In the genomic region with DNA sequence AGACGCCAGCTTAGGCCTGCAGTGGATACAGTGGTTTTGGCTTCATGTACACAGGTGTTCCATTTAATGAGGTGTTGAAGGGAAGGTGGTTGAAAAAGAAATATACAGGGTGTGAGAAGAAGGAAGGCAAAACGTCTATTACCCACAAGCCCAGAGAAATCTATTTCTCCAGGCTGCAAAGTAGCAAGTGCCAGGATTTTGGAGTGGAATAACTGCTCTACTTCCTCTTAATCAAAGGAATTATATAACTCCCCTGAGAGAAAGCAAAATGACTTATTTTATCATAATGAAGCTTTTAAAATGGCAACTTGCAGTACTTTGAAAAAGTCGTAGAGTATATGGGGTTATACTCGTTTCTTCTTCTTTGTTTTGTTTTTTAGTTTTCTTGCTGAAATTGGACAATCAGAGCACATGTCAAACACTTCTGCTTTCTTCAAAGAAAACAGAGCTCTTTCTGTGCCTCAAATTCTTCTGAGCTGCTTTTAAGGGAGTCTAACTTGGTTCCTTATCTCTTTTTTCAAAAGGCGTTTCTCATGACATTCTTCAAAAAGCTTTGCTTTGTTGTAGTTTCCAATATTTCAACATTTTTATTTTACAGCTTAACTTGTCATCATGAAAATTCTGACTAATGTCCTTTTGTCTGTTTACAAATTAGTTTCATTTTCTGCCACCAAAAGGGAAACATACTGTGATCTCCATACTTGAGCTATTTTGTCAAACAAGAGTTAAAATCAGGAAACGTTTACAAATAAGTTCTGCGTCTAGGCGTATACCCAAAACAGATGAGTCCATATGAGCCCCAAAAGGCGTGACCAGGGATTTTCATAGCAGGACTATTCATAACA, we compare ENCODE assay signal across 14 cellular contexts.
DNase-seq lines count a peak whose midpoint lies in the region; ATAC-seq, FAIRE-seq and TF ChIP-seq lines count a peak whose summit lies in the region.
"Had no signal": no experiment of that assay in that cellular context is flagged by ENCODE, and none has a peak within 500 bp of the region (broad histone marks: within the 10 kb centered on the region; RNA-seq: fewer than 3 reads in every experiment).

No MANE protein-coding gene starts in this region.

- TF ChIP-seq RAD21 in GM12878 (IDR thresholded peaks at IDR 0.05; ENCODE audit: insufficient read depth, low read depth, low read length): no peak

- H3K36me3 ChIP-seq in GM06990 (ENCODE audit: control insufficient read depth, insufficient read depth, low read length) (no peaks in the 10 kb centered on the region), GM12878 (ENCODE audit: control insufficient read depth in 2 of 2, insufficient read depth in 2 of 2, low read length in 1 of 2) (no peaks in the 10 kb centered on the region), keratinocyte (ENCODE audit: control insufficient read depth in 2 of 2, extremely low read depth in 1 of 2, insufficient read depth in 2 of 2, low read length in 2 of 2) (no peaks in the 10 kb centered on the region), skeletal muscle satellite cell (ENCODE audit: insufficient read depth, low read length) (no peaks in the 10 kb centered on the region)

- TF ChIP-seq CTCF in GM06990 (IDR thresholded peaks at IDR 0.05; ENCODE audit: insufficient read depth, low read length, poor library complexity, severe bottlenecking): no peak
- no peak for TF ChIP-seq CTCF in GM12878 (IDR thresholded peaks at IDR 0.05 in 2 of 3, conservative IDR thresholded peaks at IDR 0.05 in 1 of 3; ENCODE audit: control insufficient read depth in 2 of 3, extremely low read depth in 1 of 3, insufficient read depth in 1 of 3, low read depth in 3 of 3, low read length in 3 of 3)
- TF ChIP-seq CTCF in keratinocyte (optimal IDR thresholded peaks at IDR 0.05 in 1 of 3, IDR thresholded peaks at IDR 0.05 in 1 of 3, conservative IDR thresholded peaks at IDR 0.05 in 1 of 3; ENCODE audit: extremely low read depth in 1 of 3, insufficient read depth in 2 of 3, low read length in 3 of 3): no peak
- no peak for TF ChIP-seq CTCF in natural killer cell (IDR thresholded peaks at IDR 0.05)

- H3K9me3 Mint-ChIP-seq in natural killer cell: no peaks in the 10 kb centered on the region
- H3K9me3 Mint-ChIP-seq: natural killer cell treated with Interleukin-12 subunit alpha and Interleukin-12 subunit beta and Interleukin-15 and Interleukin-18, amount 100 ng/mL, for 72 hours; stimulated activated naive CD8-positive, alpha-beta T cell treated with anti-CD3 and anti-CD28 coated beads, Interleukin-15, amount 100 ng/mL, for 72 hours had no signal

- peak; percentile 34 for DNase-seq in GM06990 (ENCODE audit: extremely low read depth, insufficient read length)
- DNase-seq in GM12878 (ENCODE audit: low read depth, low spot score): no peak
- no peak for DNase-seq in keratinocyte (ENCODE audit: low read depth, low spot score)
- no peak for DNase-seq in SW 1271 (lab: John Stamatoyannopoulos, UW)
- DNase-seq in NK-92 treated with Interleukin-12 subunit alpha and Interleukin-12 subunit beta, amount 100 ng/mL, for 24 hours (lab: John Stamatoyannopoulos, UW): no peak
- DNase-seq in natural killer cell: no peak
- DNase-seq: activated CD4-positive, alpha-beta T cell treated with anti-CD3 and anti-CD28 coated beads for 1 hour; activated naive CD4-positive, alpha-beta T cell treated with Interleukin-2 at 50 U/mL for 16 hours; effector CD4-positive, alpha-beta T cell; NCI-H446; stimulated activated naive CD8-positive, alpha-beta T cell treated with anti-CD3 and anti-CD28 coated beads, Interleukin-15, amount 100 ng/mL, for 72 hours had no signal

- dilution Hi-C loops in keratinocyte (cut with MboI; ENCODE audit: extremely low pct_ligation_motif_present, low sequenced_read_pairs): no loop called here

- POLR2A ChIA-PET in GM12878 (lab: Charles Lee): interaction anchor here (0.7 to 2.1 kb wide), 4 partner anchors 20 to 257 kb away, joined by 3 to 4 read pairs (median 3); no protein-coding TSS in a partner anchor

- H3K27ac Mint-ChIP-seq in natural killer cell: no peak overlapping the region
- H3K27ac Mint-ChIP-seq: natural killer cell treated with Interleukin-12 subunit alpha and Interleukin-12 subunit beta and Interleukin-15 and Interleukin-18, amount 100 ng/mL, for 72 hours had no signal

- ATAC-seq in GM12878: peak; percentile 86
- ATAC-seq in HG02852 (IDR thresholded peaks at IDR 0.05; ENCODE audit: unreplicated experiment): no peak
- no peak for ATAC-seq in natural killer cell
- ATAC-seq: natural killer cell treated with Interleukin-12 subunit alpha and Interleukin-12 subunit beta and Interleukin-15 and Interleukin-18, amount 100 ng/mL, for 72 hours; stimulated activated naive CD8-positive, alpha-beta T cell treated with anti-CD3 and anti-CD28 coated beads, Interleukin-15, amount 100 ng/mL, for 72 hours had no signal

- peaks cover 0 to 3% of the 10 kb centered on the region in 2 donors for H3K27me3 Mint-ChIP-seq in natural killer cell (ENCODE audit: low read depth in 2 of 2)
- H3K27me3 Mint-ChIP-seq: stimulated activated naive CD8-positive, alpha-beta T cell treated with anti-CD3 and anti-CD28 coated beads, Interleukin-15, amount 100 ng/mL, for 72 hours had no signal

- H3K36me3 Mint-ChIP-seq in natural killer cell: no peaks in the 10 kb centered on the region
- H3K36me3 Mint-ChIP-seq: natural killer cell treated with Interleukin-12 subunit alpha and Interleukin-12 subunit beta and Interleukin-15 and Interleukin-18, amount 100 ng/mL, for 72 hours had no signal

- H3K9me1 ChIP-seq in keratinocyte (ENCODE audit: control insufficient read depth, extremely low read depth, insufficient read depth, low read length): no peaks in the 10 kb centered on the region

- H3K27me3 ChIP-seq in GM06990 (replicated peaks; ENCODE audit: control insufficient read depth, insufficient read depth, low read length) (no peaks in the 10 kb centered on the region), GM12878 (replicated peaks in 1 of 2; ENCODE audit: control insufficient read depth in 2 of 2, insufficient read depth in 2 of 2, low read length in 1 of 2) (no peaks in the 10 kb centered on the region), keratinocyte (ENCODE audit: control insufficient read depth, extremely low read depth, insufficient read depth, low read length) (no peaks in the 10 kb centered on the region), skeletal muscle satellite cell (ENCODE audit: control insufficient read depth, insufficient read depth, low read length) (no peaks in the 10 kb centered on the region)

- CTCF ChIA-PET in GM12878 (lab: Yijun Ruan, JAX): interaction anchor here (0.7 to 1.7 kb wide), 13 partner anchors 7 to 318 kb away, joined by 3 to 7 read pairs (median 4); no protein-coding TSS in a partner anchor

- RAD21 ChIA-PET in GM12878 (lab: Charles Lee; ENCODE audit: unreplicated experiment): interaction anchor here (0.6 to 2.0 kb wide), 17 partner anchors 14 to 483 kb away, joined by 3 to 7 read pairs (median 4); no protein-coding TSS in a partner anchor

- H3K4me3 ChIP-seq in GM06990 (replicated peaks; ENCODE audit: low read depth, low read length): no peak overlapping the region
- no peak overlapping the region for H3K4me3 ChIP-seq in GM12878
- no peak overlapping the region for H3K4me3 ChIP-seq in keratinocyte (ENCODE audit: control insufficient read depth in 2 of 3, extremely low read depth in 1 of 3, insufficient read depth in 2 of 3, low read depth in 1 of 3, low read length in 3 of 3)
- no peak overlapping the region for H3K4me3 ChIP-seq in skeletal muscle satellite cell (ENCODE audit: low read length)

- in situ Hi-C loops in GM12878 (cut with MboI): no loop called here

- TF ChIP-seq EP300 in GM12878 (IDR thresholded peaks at IDR 0.05; ENCODE audit: borderline replicate concordance in 1 of 2, control insufficient read depth in 1 of 2, low read depth in 2 of 2, low read length in 2 of 2): no peak

- SMC1A ChIA-PET in GM12878 (lab: Charles Lee; ENCODE audit: uncharacterized antibody, unreplicated experiment): interaction anchor here (0.6 to 3.0 kb wide), 28 partner anchors 9 to 254 kb away, joined by 3 to 12 read pairs (median 4); no protein-coding TSS in a partner anchor

- no peaks in the 10 kb centered on the region for H4K20me1 ChIP-seq in GM12878 (ENCODE audit: control insufficient read depth, insufficient read depth)
- H4K20me1 ChIP-seq in keratinocyte (ENCODE audit: control insufficient read depth, extremely low read depth, insufficient read depth, low read length): no peaks in the 10 kb centered on the region

- H3K4me2 ChIP-seq in GM12878 (ENCODE audit: control insufficient read depth, insufficient read depth) (0 out of 2 replicates have a peak overlapping the region, but pooled peaks have one; percentile 2), keratinocyte (ENCODE audit: control insufficient read depth, extremely low read depth, insufficient read depth, low read depth, low read length) (peak overlapping the region; percentile 8), skeletal muscle satellite cell (ENCODE audit: low read length) (peak overlapping the region; percentile 24)

- H3K79me2 ChIP-seq in GM12878 (ENCODE audit: control insufficient read depth, insufficient read depth, low read length): no peaks in the 10 kb centered on the region
- no peaks in the 10 kb centered on the region for H3K79me2 ChIP-seq in keratinocyte (ENCODE audit: control insufficient read depth, insufficient read depth, low read length)

- H3K9ac ChIP-seq in GM12878 (ENCODE audit: control insufficient read depth, insufficient read depth, low read length) (no peak overlapping the region), keratinocyte (ENCODE audit: control insufficient read depth, extremely low read depth, insufficient read depth, low read length) (no peak overlapping the region), skeletal muscle satellite cell (ENCODE audit: low read depth, low read length) (peak overlapping the region; percentile 32)

- H3K4me3 Mint-ChIP-seq in natural killer cell: no peak overlapping the region
- H3K4me3 Mint-ChIP-seq: natural killer cell treated with Interleukin-12 subunit alpha and Interleukin-12 subunit beta and Interleukin-15 and Interleukin-18, amount 100 ng/mL, for 72 hours; stimulated activated naive CD8-positive, alpha-beta T cell treated with anti-CD3 and anti-CD28 coated beads, Interleukin-15, amount 100 ng/mL, for 72 hours had no signal

- no TSS peak for BruUV-seq in GM12878 (replicated peaks; lab: Mats Ljungman, UMichigan)

- H2AFZ ChIP-seq in GM12878 (ENCODE audit: control insufficient read depth, low read depth, low read length) (no peak overlapping the region), keratinocyte (ENCODE audit: control insufficient read depth, low read length) (peak overlapping the region; percentile 52)

- H3K4me1 ChIP-seq in GM12878 (ENCODE audit: control insufficient read depth, insufficient read depth, low read length) (peaks cover 5% of the 10 kb centered on the region; the same call in 1 of the 2 replicates), keratinocyte (ENCODE audit: control insufficient read depth, extremely low read depth, insufficient read depth, low read length) (peaks cover 2% of the 10 kb centered on the region), skeletal muscle satellite cell (ENCODE audit: control insufficient read depth, insufficient read depth, low read length) (peaks cover 16% of the 10 kb centered on the region)

- H3K4me1 Mint-ChIP-seq in natural killer cell: no peaks in the 10 kb centered on the region
- H3K4me1 Mint-ChIP-seq: stimulated activated naive CD8-positive, alpha-beta T cell treated with anti-CD3 and anti-CD28 coated beads, Interleukin-15, amount 100 ng/mL, for 72 hours had no signal

- FAIRE-seq in GM12878 (lab: Jason Lieb, UNC): no peak
- no peak for FAIRE-seq in keratinocyte (lab: Jason Lieb, UNC)

- intact Hi-C loops in GM12878 (cut with micrococcal nuclease; ENCODE audit: unreplicated experiment): no loop called here
- intact Hi-C loops in natural killer cell (cut with micrococcal nuclease): no loop called here

- TF ChIP-seq POLR2A in GM12878 (IDR thresholded peaks at IDR 0.05; ENCODE audit: low read depth, low read length): no peak

- H3K9me3 ChIP-seq in GM12878 (replicated peaks; ENCODE audit: control insufficient read depth, insufficient read depth, low read length) (no peaks in the 10 kb centered on the region), keratinocyte (ENCODE audit: control insufficient read depth, low read depth, low read length) (no peaks in the 10 kb centered on the region), skeletal muscle satellite cell (replicated peaks; ENCODE audit: low read length) (no peaks in the 10 kb centered on the region)

- WGBS in GM12878 (ENCODE audit: insufficient coverage, insufficient replicate concordance, low lambda C conversion rate, missing lambda C conversion rate): 11% methylated on average over 9 of the region's 9 CpGs

- H3K27ac ChIP-seq in GM12878 (ENCODE audit: control insufficient read depth, insufficient read depth) (no peak overlapping the region), keratinocyte (ENCODE audit: control insufficient read depth, insufficient read depth, low read length) (no peak overlapping the region)
